Comparison of ENCODE assay signal across 1 cellular context in genomic region chr20:48826883-48827771, GRCh38.
TF ChIP-seq lines count a peak whose summit lies in the region.

No MANE protein-coding gene starts in this region.

TF ChIP-seq in HEK293, 187 proteins besides CTCF, POLR2A, EP300 and RAD21 (continued from another document and continues in another):
- TF ChIP-seq ZNF449 (tag by site-specific recombination; IDR thresholded peaks at IDR 0.05): no peak
- no peak for TF ChIP-seq ZBTB1 (tag by site-specific recombination; IDR thresholded peaks at IDR 0.05)
- TF ChIP-seq ZBTB48 (tag by site-specific recombination; IDR thresholded peaks at IDR 0.05): no peak
- no peak for TF ChIP-seq ZNF157 (tag by site-specific recombination; IDR thresholded peaks at IDR 0.05)
- no peak for TF ChIP-seq ZNF548 (tag by site-specific recombination; IDR thresholded peaks at IDR 0.05)
- TF ChIP-seq ZBTB7A (tag by site-specific recombination; IDR thresholded peaks at IDR 0.05; ENCODE audit: low read depth): no peak
- TF ChIP-seq TCF7L2 (IDR thresholded peaks at IDR 0.05; ENCODE audit: borderline replicate concordance, low read depth, low read length): no peak
- TF ChIP-seq ZNF843 (tag by site-specific recombination; IDR thresholded peaks at IDR 0.05): no peak
- TF ChIP-seq ZIC2 (tag by site-specific recombination; IDR thresholded peaks at IDR 0.05): peak; percentile 77
- no peak for TF ChIP-seq ZNF184 (tag by site-specific recombination; IDR thresholded peaks at IDR 0.05)
- no peak for TF ChIP-seq SETDB1 (IDR thresholded peaks at IDR 0.05; ENCODE audit: insufficient read length, low read length)
- no peak for TF ChIP-seq ZNF362 (tag by site-specific recombination; IDR thresholded peaks at IDR 0.05)
- no peak for TF ChIP-seq ZNF2 (tag by site-specific recombination; IDR thresholded peaks at IDR 0.05)
- TF ChIP-seq ZNF398 (tag by site-specific recombination; IDR thresholded peaks at IDR 0.05): no peak
- TF ChIP-seq ZNF311 (tag by site-specific recombination; IDR thresholded peaks at IDR 0.05; ENCODE audit: borderline replicate concordance): no peak
- TF ChIP-seq ZNF776 (tag by site-specific recombination; IDR thresholded peaks at IDR 0.05; ENCODE audit: borderline replicate concordance): no peak
- peak; percentile 64 for TF ChIP-seq ZNF335 (tag by site-specific recombination; conservative IDR thresholded peaks at IDR 0.05)
- no peak for TF ChIP-seq ZNF16 (tag by site-specific recombination; IDR thresholded peaks at IDR 0.05; ENCODE audit: low read depth)
- no peak for TF ChIP-seq ZNF239 (tag by site-specific recombination; IDR thresholded peaks at IDR 0.05)
- TF ChIP-seq ZNF747 (tag by site-specific recombination; IDR thresholded peaks at IDR 0.05): no peak
- no peak for TF ChIP-seq ZNF704 (tag by site-specific recombination; IDR thresholded peaks at IDR 0.05)
- no peak for TF ChIP-seq YY2 (tag by site-specific recombination; IDR thresholded peaks at IDR 0.05)
- TF ChIP-seq INSM2 (tag by site-specific recombination; IDR thresholded peaks at IDR 0.05): no peak
- no peak for TF ChIP-seq ZNF596 (tag by site-specific recombination; IDR thresholded peaks at IDR 0.05)
- no peak for TF ChIP-seq ZNF645 (tag by site-specific recombination; IDR thresholded peaks at IDR 0.05)
- TF ChIP-seq ZBTB10 (tag by site-specific recombination; IDR thresholded peaks at IDR 0.05): peak; percentile 60; the same call in 1 of the 2 replicates
- TF ChIP-seq ZNF426 (tag by site-specific recombination; IDR thresholded peaks at IDR 0.05): no peak
- no peak for TF ChIP-seq ZEB2 (tag by site-specific recombination; IDR thresholded peaks at IDR 0.05)
- TF ChIP-seq GLIS2 (tag by site-specific recombination; IDR thresholded peaks at IDR 0.05): peak; percentile 69
- TF ChIP-seq ZNF692 (tag by site-specific recombination; IDR thresholded peaks at IDR 0.05): no peak; the same call in 1 of the 2 replicates
- no peak for TF ChIP-seq ZNF248 (tag by site-specific recombination; IDR thresholded peaks at IDR 0.05)
- no peak for TF ChIP-seq BCL11A (tag by site-specific recombination; IDR thresholded peaks at IDR 0.05; ENCODE audit: low read depth)
- no peak for TF ChIP-seq GLI4 (tag by site-specific recombination; IDR thresholded peaks at IDR 0.05)
- TF ChIP-seq ZNF626 (tag by site-specific recombination; IDR thresholded peaks at IDR 0.05): no peak
- no peak for TF ChIP-seq TRIM28 (IDR thresholded peaks at IDR 0.05; ENCODE audit: borderline replicate concordance, low read length)
- no peak for TF ChIP-seq ZNF549 (tag by site-specific recombination; IDR thresholded peaks at IDR 0.05)
- no peak for TF ChIP-seq ZNF133 (tag by site-specific recombination; IDR thresholded peaks at IDR 0.05)
- TF ChIP-seq KLF1 (tag by site-specific recombination; IDR thresholded peaks at IDR 0.05): no peak
- TF ChIP-seq ZNF510 (tag by site-specific recombination; IDR thresholded peaks at IDR 0.05; ENCODE audit: insufficient replicate concordance): no peak
- no peak for TF ChIP-seq ZNF394 (tag by site-specific recombination; IDR thresholded peaks at IDR 0.05; ENCODE audit: borderline replicate concordance)
- TF ChIP-seq ZNF24 (tag by site-specific recombination; IDR thresholded peaks at IDR 0.05): no peak
- TF ChIP-seq HOXA7 (CRISPR knock-in tag; IDR thresholded peaks at IDR 0.05; ENCODE audit: borderline replicate concordance): no peak
- no peak for TF ChIP-seq ZNF621 (tag by site-specific recombination; IDR thresholded peaks at IDR 0.05)
- no peak for TF ChIP-seq ZNF10 (tag by site-specific recombination; IDR thresholded peaks at IDR 0.05)
- TF ChIP-seq ZBTB11 (tag by site-specific recombination; conservative IDR thresholded peaks at IDR 0.05; ENCODE audit: low read depth): 0 out of 2 replicates have a peak, but pooled peaks have one; percentile 23
- peak; percentile 88 for TF ChIP-seq ZBTB26 (tag by site-specific recombination; optimal IDR thresholded peaks at IDR 0.05)
- no peak for TF ChIP-seq FEZF1 (tag by site-specific recombination; IDR thresholded peaks at IDR 0.05)
- no peak for TF ChIP-seq GFI1B (tag by site-specific recombination; IDR thresholded peaks at IDR 0.05)
- TF ChIP-seq ZNF561 (tag by site-specific recombination; IDR thresholded peaks at IDR 0.05; ENCODE audit: borderline replicate concordance): no peak
- TF ChIP-seq ZNF658 (tag by site-specific recombination; IDR thresholded peaks at IDR 0.05): no peak
